ENCODE assay signal across 1 cellular context in the genomic region with DNA sequence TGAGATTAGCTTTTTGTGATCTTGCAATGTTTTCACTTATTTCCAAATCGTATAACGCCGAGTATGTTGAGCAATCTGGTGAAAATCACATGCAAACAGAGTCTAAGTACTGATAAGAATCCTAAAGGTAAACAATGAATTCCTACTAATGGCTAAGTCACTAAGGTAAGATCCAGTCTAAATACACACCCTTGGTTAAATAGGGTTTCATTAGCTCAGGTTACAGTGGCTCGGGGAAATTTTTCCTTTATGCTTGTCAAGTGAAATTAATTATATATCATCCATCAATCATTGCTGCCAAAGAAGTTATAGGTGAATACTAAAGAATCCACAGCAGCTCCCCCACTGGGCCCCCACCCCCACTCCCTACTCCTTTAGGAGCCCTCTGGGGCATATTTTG.
TF ChIP-seq lines count a peak whose summit lies in the region.

No MANE protein-coding gene starts in this region.

TF ChIP-seq in HEK293, 187 proteins besides CTCF, POLR2A, EP300 and RAD21 (continued from another document and continues in another):
- TF ChIP-seq, protein P1, sequence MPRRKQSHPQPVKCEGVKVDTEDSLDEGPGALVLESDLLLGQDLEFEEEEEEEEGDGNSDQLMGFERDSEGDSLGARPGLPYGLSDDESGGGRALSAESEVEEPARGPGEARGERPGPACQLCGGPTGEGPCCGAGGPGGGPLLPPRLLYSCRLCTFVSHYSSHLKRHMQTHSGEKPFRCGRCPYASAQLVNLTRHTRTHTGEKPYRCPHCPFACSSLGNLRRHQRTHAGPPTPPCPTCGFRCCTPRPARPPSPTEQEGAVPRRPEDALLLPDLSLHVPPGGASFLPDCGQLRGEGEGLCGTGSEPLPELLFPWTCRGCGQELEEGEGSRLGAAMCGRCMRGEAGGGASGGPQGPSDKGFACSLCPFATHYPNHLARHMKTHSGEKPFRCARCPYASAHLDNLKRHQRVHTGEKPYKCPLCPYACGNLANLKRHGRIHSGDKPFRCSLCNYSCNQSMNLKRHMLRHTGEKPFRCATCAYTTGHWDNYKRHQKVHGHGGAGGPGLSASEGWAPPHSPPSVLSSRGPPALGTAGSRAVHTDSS (tag by site-specific recombination; IDR thresholded peaks at IDR 0.05), result no peak
- TF ChIP-seq ZNF184 (tag by site-specific recombination; IDR thresholded peaks at IDR 0.05) (no peak), ZNF837 (tag by site-specific recombination; IDR thresholded peaks at IDR 0.05) (no peak), EGR2 (tag by site-specific recombination; IDR thresholded peaks at IDR 0.05; ENCODE audit: low read depth) (no peak), ZNF214 (tag by site-specific recombination; IDR thresholded peaks at IDR 0.05; ENCODE audit: borderline replicate concordance) (no peak), ZSCAN30 (tag by site-specific recombination; IDR thresholded peaks at IDR 0.05) (0 out of 2 replicates have a peak, but pooled peaks have one; percentile 24), ZNF626 (tag by site-specific recombination; IDR thresholded peaks at IDR 0.05) (no peak), ZFP41 (tag by site-specific recombination; IDR thresholded peaks at IDR 0.05; ENCODE audit: borderline replicate concordance) (no peak), ZNF416 (tag by site-specific recombination; IDR thresholded peaks at IDR 0.05) (no peak), ZXDB (tag by site-specific recombination; IDR thresholded peaks at IDR 0.05) (peak; percentile 51; the same call in 1 of the 2 replicates), ZNF292 (tag by site-specific recombination; IDR thresholded peaks at IDR 0.05; ENCODE audit: borderline replicate concordance, low read depth) (no peak), ZNF530 (tag by site-specific recombination; IDR thresholded peaks at IDR 0.05; ENCODE audit: low read depth) (no peak), SP3 (tag by site-specific recombination; IDR thresholded peaks at IDR 0.05) (no peak), IKZF3 (tag by site-specific recombination; IDR thresholded peaks at IDR 0.05) (no peak), ZNF792 (tag by site-specific recombination; IDR thresholded peaks at IDR 0.05) (no peak), ZNF274 (IDR thresholded peaks at IDR 0.05; ENCODE audit: low read length) (no peak), ZNF274 (tag by site-specific recombination; IDR thresholded peaks at IDR 0.05; ENCODE audit: borderline replicate concordance) (no peak), ZFP69B (tag by site-specific recombination; IDR thresholded peaks at IDR 0.05) (no peak), ZNF529 (tag by site-specific recombination; IDR thresholded peaks at IDR 0.05; ENCODE audit: insufficient replicate concordance) (no peak), ZNF121 (tag by site-specific recombination; IDR thresholded peaks at IDR 0.05) (no peak), KLF1 (tag by site-specific recombination; IDR thresholded peaks at IDR 0.05) (0 out of 2 replicates have a peak, but pooled peaks have one; percentile 37), ZNF37A (tag by site-specific recombination; IDR thresholded peaks at IDR 0.05) (no peak), ZNF302 (tag by site-specific recombination; IDR thresholded peaks at IDR 0.05; ENCODE audit: low read depth) (no peak), MYNN (tag by site-specific recombination; IDR thresholded peaks at IDR 0.05; ENCODE audit: borderline replicate concordance) (no peak), KLF8 (tag by site-specific recombination; IDR thresholded peaks at IDR 0.05) (no peak), SALL2 (tag by site-specific recombination; IDR thresholded peaks at IDR 0.05; ENCODE audit: borderline replicate concordance) (no peak), ZNF394 (tag by site-specific recombination; IDR thresholded peaks at IDR 0.05; ENCODE audit: borderline replicate concordance) (no peak), ZNF600 (tag by site-specific recombination; IDR thresholded peaks at IDR 0.05) (no peak)
- TF ChIP-seq, protein P2, sequence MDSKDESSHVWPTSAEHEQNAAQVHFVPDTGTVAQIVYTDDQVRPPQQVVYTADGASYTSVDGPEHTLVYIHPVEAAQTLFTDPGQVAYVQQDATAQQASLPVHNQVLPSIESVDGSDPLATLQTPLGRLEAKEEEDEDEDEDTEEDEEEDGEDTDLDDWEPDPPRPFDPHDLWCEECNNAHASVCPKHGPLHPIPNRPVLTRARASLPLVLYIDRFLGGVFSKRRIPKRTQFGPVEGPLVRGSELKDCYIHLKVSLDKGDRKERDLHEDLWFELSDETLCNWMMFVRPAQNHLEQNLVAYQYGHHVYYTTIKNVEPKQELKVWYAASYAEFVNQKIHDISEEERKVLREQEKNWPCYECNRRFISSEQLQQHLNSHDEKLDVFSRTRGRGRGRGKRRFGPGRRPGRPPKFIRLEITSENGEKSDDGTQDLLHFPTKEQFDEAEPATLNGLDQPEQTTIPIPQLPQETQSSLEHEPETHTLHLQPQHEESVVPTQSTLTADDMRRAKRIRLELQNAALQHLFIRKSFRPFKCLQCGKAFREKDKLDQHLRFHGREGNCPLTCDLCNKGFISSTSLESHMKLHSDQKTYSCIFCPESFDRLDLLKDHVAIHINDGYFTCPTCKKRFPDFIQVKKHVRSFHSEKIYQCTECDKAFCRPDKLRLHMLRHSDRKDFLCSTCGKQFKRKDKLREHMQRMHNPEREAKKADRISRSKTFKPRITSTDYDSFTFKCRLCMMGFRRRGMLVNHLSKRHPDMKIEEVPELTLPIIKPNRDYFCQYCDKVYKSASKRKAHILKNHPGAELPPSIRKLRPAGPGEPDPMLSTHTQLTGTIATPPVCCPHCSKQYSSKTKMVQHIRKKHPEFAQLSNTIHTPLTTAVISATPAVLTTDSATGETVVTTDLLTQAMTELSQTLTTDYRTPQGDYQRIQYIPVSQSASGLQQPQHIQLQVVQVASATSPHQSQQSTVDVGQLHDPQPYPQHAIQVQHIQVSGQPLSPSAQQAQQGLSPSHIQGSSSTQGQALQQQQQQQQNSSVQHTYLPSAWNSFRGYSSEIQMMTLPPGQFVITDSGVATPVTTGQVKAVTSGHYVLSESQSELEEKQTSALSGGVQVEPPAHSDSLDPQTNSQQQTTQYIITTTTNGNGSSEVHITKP (tag by site-specific recombination; IDR thresholded peaks at IDR 0.05), result no peak; the same call in 1 of the 2 replicates
- TF ChIP-seq, protein P3, sequence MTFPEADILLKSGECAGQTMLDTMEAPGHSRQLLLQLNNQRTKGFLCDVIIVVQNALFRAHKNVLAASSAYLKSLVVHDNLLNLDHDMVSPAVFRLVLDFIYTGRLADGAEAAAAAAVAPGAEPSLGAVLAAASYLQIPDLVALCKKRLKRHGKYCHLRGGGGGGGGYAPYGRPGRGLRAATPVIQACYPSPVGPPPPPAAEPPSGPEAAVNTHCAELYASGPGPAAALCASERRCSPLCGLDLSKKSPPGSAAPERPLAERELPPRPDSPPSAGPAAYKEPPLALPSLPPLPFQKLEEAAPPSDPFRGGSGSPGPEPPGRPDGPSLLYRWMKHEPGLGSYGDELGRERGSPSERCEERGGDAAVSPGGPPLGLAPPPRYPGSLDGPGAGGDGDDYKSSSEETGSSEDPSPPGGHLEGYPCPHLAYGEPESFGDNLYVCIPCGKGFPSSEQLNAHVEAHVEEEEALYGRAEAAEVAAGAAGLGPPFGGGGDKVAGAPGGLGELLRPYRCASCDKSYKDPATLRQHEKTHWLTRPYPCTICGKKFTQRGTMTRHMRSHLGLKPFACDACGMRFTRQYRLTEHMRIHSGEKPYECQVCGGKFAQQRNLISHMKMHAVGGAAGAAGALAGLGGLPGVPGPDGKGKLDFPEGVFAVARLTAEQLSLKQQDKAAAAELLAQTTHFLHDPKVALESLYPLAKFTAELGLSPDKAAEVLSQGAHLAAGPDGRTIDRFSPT (tag by site-specific recombination; IDR thresholded peaks at IDR 0.05), result peak; percentile 32; the same call in 1 of the 2 replicates
- TF ChIP-seq, protein P4, sequence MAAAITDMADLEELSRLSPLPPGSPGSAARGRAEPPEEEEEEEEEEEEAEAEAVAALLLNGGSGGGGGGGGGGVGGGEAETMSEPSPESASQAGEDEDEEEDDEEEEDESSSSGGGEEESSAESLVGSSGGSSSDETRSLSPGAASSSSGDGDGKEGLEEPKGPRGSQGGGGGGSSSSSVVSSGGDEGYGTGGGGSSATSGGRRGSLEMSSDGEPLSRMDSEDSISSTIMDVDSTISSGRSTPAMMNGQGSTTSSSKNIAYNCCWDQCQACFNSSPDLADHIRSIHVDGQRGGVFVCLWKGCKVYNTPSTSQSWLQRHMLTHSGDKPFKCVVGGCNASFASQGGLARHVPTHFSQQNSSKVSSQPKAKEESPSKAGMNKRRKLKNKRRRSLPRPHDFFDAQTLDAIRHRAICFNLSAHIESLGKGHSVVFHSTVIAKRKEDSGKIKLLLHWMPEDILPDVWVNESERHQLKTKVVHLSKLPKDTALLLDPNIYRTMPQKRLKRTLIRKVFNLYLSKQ (tag by site-specific recombination; IDR thresholded peaks at IDR 0.05; ENCODE audit: borderline replicate concordance), result no peak
- TF ChIP-seq, protein P5, sequence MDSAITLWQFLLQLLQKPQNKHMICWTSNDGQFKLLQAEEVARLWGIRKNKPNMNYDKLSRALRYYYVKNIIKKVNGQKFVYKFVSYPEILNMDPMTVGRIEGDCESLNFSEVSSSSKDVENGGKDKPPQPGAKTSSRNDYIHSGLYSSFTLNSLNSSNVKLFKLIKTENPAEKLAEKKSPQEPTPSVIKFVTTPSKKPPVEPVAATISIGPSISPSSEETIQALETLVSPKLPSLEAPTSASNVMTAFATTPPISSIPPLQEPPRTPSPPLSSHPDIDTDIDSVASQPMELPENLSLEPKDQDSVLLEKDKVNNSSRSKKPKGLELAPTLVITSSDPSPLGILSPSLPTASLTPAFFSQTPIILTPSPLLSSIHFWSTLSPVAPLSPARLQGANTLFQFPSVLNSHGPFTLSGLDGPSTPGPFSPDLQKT (IDR thresholded peaks at IDR 0.05; ENCODE audit: borderline replicate concordance, low read depth, low read length), result no peak
- TF ChIP-seq, protein P6, sequence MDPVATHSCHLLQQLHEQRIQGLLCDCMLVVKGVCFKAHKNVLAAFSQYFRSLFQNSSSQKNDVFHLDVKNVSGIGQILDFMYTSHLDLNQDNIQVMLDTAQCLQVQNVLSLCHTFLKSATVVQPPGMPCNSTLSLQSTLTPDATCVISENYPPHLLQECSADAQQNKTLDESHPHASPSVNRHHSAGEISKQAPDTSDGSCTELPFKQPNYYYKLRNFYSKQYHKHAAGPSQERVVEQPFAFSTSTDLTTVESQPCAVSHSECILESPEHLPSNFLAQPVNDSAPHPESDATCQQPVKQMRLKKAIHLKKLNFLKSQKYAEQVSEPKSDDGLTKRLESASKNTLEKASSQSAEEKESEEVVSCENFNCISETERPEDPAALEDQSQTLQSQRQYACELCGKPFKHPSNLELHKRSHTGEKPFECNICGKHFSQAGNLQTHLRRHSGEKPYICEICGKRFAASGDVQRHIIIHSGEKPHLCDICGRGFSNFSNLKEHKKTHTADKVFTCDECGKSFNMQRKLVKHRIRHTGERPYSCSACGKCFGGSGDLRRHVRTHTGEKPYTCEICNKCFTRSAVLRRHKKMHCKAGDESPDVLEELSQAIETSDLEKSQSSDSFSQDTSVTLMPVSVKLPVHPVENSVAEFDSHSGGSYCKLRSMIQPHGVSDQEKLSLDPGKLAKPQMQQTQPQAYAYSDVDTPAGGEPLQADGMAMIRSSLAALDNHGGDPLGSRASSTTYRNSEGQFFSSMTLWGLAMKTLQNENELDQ (tag by site-specific recombination; IDR thresholded peaks at IDR 0.05; ENCODE audit: low read depth), result no peak
- TF ChIP-seq, protein P7, sequence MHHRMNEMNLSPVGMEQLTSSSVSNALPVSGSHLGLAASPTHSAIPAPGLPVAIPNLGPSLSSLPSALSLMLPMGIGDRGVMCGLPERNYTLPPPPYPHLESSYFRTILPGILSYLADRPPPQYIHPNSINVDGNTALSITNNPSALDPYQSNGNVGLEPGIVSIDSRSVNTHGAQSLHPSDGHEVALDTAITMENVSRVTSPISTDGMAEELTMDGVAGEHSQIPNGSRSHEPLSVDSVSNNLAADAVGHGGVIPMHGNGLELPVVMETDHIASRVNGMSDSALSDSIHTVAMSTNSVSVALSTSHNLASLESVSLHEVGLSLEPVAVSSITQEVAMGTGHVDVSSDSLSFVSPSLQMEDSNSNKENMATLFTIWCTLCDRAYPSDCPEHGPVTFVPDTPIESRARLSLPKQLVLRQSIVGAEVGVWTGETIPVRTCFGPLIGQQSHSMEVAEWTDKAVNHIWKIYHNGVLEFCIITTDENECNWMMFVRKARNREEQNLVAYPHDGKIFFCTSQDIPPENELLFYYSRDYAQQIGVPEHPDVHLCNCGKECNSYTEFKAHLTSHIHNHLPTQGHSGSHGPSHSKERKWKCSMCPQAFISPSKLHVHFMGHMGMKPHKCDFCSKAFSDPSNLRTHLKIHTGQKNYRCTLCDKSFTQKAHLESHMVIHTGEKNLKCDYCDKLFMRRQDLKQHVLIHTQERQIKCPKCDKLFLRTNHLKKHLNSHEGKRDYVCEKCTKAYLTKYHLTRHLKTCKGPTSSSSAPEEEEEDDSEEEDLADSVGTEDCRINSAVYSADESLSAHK (tag by site-specific recombination; IDR thresholded peaks at IDR 0.05), result 0 out of 2 replicates have a peak, but pooled peaks have one; percentile 21
- TF ChIP-seq, protein P8, sequence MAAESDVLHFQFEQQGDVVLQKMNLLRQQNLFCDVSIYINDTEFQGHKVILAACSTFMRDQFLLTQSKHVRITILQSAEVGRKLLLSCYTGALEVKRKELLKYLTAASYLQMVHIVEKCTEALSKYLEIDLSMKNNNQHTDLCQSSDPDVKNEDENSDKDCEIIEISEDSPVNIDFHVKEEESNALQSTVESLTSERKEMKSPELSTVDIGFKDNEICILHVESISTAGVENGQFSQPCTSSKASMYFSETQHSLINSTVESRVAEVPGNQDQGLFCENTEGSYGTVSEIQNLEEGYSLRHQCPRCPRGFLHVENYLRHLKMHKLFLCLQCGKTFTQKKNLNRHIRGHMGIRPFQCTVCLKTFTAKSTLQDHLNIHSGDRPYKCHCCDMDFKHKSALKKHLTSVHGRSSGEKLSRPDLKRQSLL (tag by site-specific recombination; IDR thresholded peaks at IDR 0.05), result no peak
- TF ChIP-seq, protein P9, sequence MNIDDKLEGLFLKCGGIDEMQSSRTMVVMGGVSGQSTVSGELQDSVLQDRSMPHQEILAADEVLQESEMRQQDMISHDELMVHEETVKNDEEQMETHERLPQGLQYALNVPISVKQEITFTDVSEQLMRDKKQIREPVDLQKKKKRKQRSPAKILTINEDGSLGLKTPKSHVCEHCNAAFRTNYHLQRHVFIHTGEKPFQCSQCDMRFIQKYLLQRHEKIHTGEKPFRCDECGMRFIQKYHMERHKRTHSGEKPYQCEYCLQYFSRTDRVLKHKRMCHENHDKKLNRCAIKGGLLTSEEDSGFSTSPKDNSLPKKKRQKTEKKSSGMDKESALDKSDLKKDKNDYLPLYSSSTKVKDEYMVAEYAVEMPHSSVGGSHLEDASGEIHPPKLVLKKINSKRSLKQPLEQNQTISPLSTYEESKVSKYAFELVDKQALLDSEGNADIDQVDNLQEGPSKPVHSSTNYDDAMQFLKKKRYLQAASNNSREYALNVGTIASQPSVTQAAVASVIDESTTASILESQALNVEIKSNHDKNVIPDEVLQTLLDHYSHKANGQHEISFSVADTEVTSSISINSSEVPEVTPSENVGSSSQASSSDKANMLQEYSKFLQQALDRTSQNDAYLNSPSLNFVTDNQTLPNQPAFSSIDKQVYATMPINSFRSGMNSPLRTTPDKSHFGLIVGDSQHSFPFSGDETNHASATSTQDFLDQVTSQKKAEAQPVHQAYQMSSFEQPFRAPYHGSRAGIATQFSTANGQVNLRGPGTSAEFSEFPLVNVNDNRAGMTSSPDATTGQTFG (tag by site-specific recombination; IDR thresholded peaks at IDR 0.05; ENCODE audit: borderline replicate concordance), result no peak
